1 cellular context compared by ENCODE assay signal in genomic region chr13:91313103-91313502, GRCh38.
A peak's percentile ranks its signal among the peaks of the same experiment; 100 is the strongest.
TF ChIP-seq lines count a peak whose summit lies in the region.

No MANE protein-coding gene starts in this region.

TF ChIP-seq in K562, 482 proteins besides CTCF, POLR2A, EP300 and RAD21 (continued from another document and continues in another):
- TF ChIP-seq MAZ (CRISPR knock-in tag; conservative IDR thresholded peaks at IDR 0.05 in 1 of 2, IDR thresholded peaks at IDR 0.05 in 1 of 2): 0 out of 4 replicates have a peak, but pooled peaks of 1 of the 2 experiments have one; percentile 19
- TF ChIP-seq GTF2F1 (IDR thresholded peaks at IDR 0.05; ENCODE audit: low read depth, low read length): no peak
- no peak for TF ChIP-seq NR2F6 (CRISPR knock-in tag; IDR thresholded peaks at IDR 0.05)
- no peak for TF ChIP-seq KDM2B (CRISPR knock-in tag; IDR thresholded peaks at IDR 0.05)
- no peak for TF ChIP-seq NELFE (IDR thresholded peaks at IDR 0.05; ENCODE audit: insufficient read depth, insufficient read length)
- TF ChIP-seq SIN3B (IDR thresholded peaks at IDR 0.05; ENCODE audit: low read depth): no peak
- TF ChIP-seq, protein P1, sequence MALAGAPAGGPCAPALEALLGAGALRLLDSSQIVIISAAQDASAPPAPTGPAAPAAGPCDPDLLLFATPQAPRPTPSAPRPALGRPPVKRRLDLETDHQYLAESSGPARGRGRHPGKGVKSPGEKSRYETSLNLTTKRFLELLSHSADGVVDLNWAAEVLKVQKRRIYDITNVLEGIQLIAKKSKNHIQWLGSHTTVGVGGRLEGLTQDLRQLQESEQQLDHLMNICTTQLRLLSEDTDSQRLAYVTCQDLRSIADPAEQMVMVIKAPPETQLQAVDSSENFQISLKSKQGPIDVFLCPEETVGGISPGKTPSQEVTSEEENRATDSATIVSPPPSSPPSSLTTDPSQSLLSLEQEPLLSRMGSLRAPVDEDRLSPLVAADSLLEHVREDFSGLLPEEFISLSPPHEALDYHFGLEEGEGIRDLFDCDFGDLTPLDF (CRISPR knock-in tag; IDR thresholded peaks at IDR 0.05): 0 out of 2 replicates have a peak, but pooled peaks have one; percentile 39
- no peak for TF ChIP-seq SRSF9 (IDR thresholded peaks at IDR 0.05; ENCODE audit: borderline replicate concordance, low read depth, low read length)
- TF ChIP-seq, protein P2, sequence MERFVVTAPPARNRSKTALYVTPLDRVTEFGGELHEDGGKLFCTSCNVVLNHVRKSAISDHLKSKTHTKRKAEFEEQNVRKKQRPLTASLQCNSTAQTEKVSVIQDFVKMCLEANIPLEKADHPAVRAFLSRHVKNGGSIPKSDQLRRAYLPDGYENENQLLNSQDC (CRISPR knock-in tag; IDR thresholded peaks at IDR 0.05): no peak
- no peak for TF ChIP-seq HNRNPUL1 (IDR thresholded peaks at IDR 0.05; ENCODE audit: low read length)
- TF ChIP-seq, protein P3, sequence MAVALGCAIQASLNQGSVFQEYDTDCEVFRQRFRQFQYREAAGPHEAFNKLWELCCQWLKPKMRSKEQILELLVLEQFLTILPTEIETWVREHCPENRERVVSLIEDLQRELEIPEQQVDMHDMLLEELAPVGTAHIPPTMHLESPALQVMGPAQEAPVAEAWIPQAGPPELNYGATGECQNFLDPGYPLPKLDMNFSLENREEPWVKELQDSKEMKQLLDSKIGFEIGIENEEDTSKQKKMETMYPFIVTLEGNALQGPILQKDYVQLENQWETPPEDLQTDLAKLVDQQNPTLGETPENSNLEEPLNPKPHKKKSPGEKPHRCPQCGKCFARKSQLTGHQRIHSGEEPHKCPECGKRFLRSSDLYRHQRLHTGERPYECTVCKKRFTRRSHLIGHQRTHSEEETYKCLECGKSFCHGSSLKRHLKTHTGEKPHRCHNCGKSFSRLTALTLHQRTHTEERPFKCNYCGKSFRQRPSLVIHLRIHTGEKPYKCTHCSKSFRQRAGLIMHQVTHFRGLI (CRISPR knock-in tag; IDR thresholded peaks at IDR 0.05): no peak
- TF ChIP-seq CREB5 (CRISPR knock-in tag; IDR thresholded peaks at IDR 0.05): no peak
- TF ChIP-seq CBX5 (IDR thresholded peaks at IDR 0.05; ENCODE audit: borderline replicate concordance, low read depth): no peak
- no peak for TF ChIP-seq ZNF695 (CRISPR knock-in tag; IDR thresholded peaks at IDR 0.05)
- no peak for TF ChIP-seq MITF (IDR thresholded peaks at IDR 0.05)
- TF ChIP-seq MYC (IDR thresholded peaks at IDR 0.05; ENCODE audit: low read depth, low read length): no peak
- no peak for TF ChIP-seq MYC (CRISPR knock-in tag; IDR thresholded peaks at IDR 0.05; ENCODE audit: borderline replicate concordance, low read depth)
- TF ChIP-seq KLF6 (CRISPR knock-in tag; IDR thresholded peaks at IDR 0.05; ENCODE audit: borderline replicate concordance): no peak
- peak; percentile 57; the same call in 1 of the 2 replicates for TF ChIP-seq DEAF1 (CRISPR knock-in tag; IDR thresholded peaks at IDR 0.05)
- no peak for TF ChIP-seq ZNF780A (CRISPR knock-in tag; IDR thresholded peaks at IDR 0.05)
- peak; percentile 17; the same call in 1 of the 2 replicates for TF ChIP-seq CXXC5 (CRISPR knock-in tag; IDR thresholded peaks at IDR 0.05)
- 0 out of 2 replicates have a peak, but pooled peaks have one; percentile 5 for TF ChIP-seq ZNF445 (CRISPR knock-in tag; IDR thresholded peaks at IDR 0.05; ENCODE audit: low read depth)
- no peak for TF ChIP-seq ZNF224 (CRISPR knock-in tag; IDR thresholded peaks at IDR 0.05)
- TF ChIP-seq ZNF830 (CRISPR knock-in tag; IDR thresholded peaks at IDR 0.05): peak; percentile 35; the same call in 1 of the 2 replicates
- TF ChIP-seq TOE1 (IDR thresholded peaks at IDR 0.05; ENCODE audit: borderline replicate concordance): no peak
- no peak for TF ChIP-seq TOE1 (CRISPR knock-in tag; IDR thresholded peaks at IDR 0.05; ENCODE audit: borderline replicate concordance, low read depth)
- TF ChIP-seq CREB3L1 (IDR thresholded peaks at IDR 0.05; ENCODE audit: borderline replicate concordance, low read depth): no peak
- no peak for TF ChIP-seq ZNF699 (CRISPR knock-in tag; IDR thresholded peaks at IDR 0.05; ENCODE audit: insufficient replicate concordance)
- TF ChIP-seq OTX1 (CRISPR knock-in tag; IDR thresholded peaks at IDR 0.05): no peak
- TF ChIP-seq ZNF263 (CRISPR knock-in tag; IDR thresholded peaks at IDR 0.05; ENCODE audit: borderline replicate concordance): no peak
- TF ChIP-seq, protein P4, sequence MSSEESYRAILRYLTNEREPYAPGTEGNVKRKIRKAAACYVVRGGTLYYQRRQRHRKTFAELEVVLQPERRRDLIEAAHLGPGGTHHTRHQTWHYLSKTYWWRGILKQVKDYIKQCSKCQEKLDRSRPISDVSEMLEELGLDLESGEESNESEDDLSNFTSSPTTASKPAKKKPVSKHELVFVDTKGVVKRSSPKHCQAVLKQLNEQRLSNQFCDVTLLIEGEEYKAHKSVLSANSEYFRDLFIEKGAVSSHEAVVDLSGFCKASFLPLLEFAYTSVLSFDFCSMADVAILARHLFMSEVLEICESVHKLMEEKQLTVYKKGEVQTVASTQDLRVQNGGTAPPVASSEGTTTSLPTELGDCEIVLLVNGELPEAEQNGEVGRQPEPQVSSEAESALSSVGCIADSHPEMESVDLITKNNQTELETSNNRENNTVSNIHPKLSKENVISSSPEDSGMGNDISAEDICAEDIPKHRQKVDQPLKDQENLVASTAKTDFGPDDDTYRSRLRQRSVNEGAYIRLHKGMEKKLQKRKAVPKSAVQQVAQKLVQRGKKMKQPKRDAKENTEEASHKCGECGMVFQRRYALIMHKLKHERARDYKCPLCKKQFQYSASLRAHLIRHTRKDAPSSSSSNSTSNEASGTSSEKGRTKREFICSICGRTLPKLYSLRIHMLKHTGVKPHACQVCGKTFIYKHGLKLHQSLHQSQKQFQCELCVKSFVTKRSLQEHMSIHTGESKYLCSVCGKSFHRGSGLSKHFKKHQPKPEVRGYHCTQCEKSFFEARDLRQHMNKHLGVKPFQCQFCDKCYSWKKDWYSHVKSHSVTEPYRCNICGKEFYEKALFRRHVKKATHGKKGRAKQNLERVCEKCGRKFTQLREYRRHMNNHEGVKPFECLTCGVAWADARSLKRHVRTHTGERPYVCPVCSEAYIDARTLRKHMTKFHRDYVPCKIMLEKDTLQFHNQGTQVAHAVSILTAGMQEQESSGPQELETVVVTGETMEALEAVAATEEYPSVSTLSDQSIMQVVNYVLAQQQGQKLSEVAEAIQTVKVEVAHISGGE (CRISPR knock-in tag; IDR thresholded peaks at IDR 0.05): no peak
- no peak for TF ChIP-seq POLR2AphosphoS5 (IDR thresholded peaks at IDR 0.05; ENCODE audit: control insufficient read depth, insufficient read depth, low read depth, low read length)
- TF ChIP-seq PHB2 (IDR thresholded peaks at IDR 0.05; ENCODE audit: low read depth): no peak
- TF ChIP-seq GTF2A2 (tag; IDR thresholded peaks at IDR 0.05): no peak
- no peak for TF ChIP-seq POLR3G (IDR thresholded peaks at IDR 0.05; ENCODE audit: extremely low read depth, insufficient read length, insufficient replicate concordance)
- no peak for TF ChIP-seq TFAM (CRISPR knock-in tag; conservative IDR thresholded peaks at IDR 0.05)
- TF ChIP-seq CAMTA2 (CRISPR knock-in tag; conservative IDR thresholded peaks at IDR 0.05): no peak
- no peak for TF ChIP-seq KLF10 (CRISPR knock-in tag; IDR thresholded peaks at IDR 0.05)
- TF ChIP-seq SMAD4 (CRISPR knock-in tag; conservative IDR thresholded peaks at IDR 0.05): no peak
- TF ChIP-seq PCBP2 (IDR thresholded peaks at IDR 0.05; ENCODE audit: low read depth, low read length, poor library complexity, severe bottlenecking): no peak
- TF ChIP-seq ZNF175 (CRISPR knock-in tag; IDR thresholded peaks at IDR 0.05; ENCODE audit: low read depth): no peak
- TF ChIP-seq SMARCB1 (IDR thresholded peaks at IDR 0.05; ENCODE audit: insufficient read length, low read depth): no peak
- TF ChIP-seq, protein P5, sequence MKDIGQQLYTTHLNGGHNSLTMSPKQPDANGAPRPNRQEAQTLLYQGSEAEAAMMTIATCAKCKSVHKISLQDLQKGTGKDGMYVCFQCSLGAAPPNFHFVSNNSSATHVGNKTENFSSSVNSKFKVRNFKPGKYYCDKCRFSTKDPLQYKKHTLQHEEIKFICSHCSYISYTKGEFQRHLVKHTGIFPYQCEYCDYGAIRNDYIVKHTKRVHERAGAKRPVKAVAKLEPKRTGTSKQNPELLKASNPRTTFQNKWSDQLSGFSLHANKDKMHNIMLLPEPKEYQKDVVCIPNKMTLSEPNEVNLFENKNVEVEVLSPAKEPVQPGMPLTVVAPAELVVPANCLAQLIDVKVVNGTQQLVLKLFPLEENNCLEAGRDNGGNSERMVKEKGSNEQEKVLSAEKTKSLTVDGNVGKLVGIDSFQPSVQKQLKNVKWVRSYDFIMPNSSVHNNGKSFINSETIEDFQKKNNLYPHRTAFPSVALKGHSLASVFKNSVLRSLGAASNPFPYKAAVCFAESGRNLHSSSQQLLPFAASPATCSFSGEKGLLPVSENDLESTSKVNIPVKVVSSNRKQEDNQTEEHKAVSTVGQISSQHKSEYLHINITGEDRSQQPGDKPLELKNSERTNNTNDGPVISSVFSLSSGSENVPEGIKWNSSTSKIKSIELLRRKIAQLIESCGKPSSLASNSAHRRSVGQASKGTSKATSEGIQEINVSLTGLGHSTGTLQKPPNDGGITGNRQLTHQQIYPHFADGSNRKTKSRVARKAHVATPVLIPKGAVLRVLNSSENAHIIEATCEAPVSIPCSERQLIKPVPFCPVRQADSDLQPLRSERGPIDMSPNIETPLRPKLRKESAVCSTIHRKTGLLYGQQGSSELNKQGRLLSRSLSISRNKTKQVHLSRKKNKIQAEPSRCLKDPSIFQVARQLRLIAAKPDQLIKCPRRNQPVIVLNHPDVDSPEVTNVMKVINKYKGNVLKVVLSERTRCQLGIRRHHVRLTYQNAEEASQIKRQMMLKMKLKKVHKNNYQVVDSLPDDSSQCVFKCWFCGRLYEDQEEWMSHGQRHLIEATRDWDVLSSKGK (CRISPR knock-in tag; IDR thresholded peaks at IDR 0.05): 0 out of 2 replicates have a peak, but pooled peaks have one; percentile 59
- TF ChIP-seq SAFB (IDR thresholded peaks at IDR 0.05; ENCODE audit: borderline replicate concordance, low read depth, low read length): no peak
- TF ChIP-seq SREBF1 (IDR thresholded peaks at IDR 0.05; ENCODE audit: borderline replicate concordance, low read depth, low read length): no peak
- 0 out of 4 replicates have a peak, but pooled peaks of 1 of the 2 experiments have one; percentile 30 for TF ChIP-seq SRF (CRISPR knock-in tag; IDR thresholded peaks at IDR 0.05)
- 0 out of 2 replicates have a peak, but pooled peaks have one; percentile 67 for TF ChIP-seq DLX4 (CRISPR knock-in tag; IDR thresholded peaks at IDR 0.05)
- no peak for TF ChIP-seq BRD4 (IDR thresholded peaks at IDR 0.05)
- no peak for TF ChIP-seq KLF1 (tag; IDR thresholded peaks at IDR 0.05)
- TF ChIP-seq ILK (tag; IDR thresholded peaks at IDR 0.05; ENCODE audit: borderline replicate concordance, low read depth): no peak
- TF ChIP-seq TAL1 (IDR thresholded peaks at IDR 0.05): no peak
- no peak for TF ChIP-seq CCNT2 (IDR thresholded peaks at IDR 0.05; ENCODE audit: borderline replicate concordance, extremely low read depth, insufficient read length, low read depth, low read length)
- TF ChIP-seq PHF8 (IDR thresholded peaks at IDR 0.05; ENCODE audit: borderline replicate concordance, low read length): no peak
- no peak for TF ChIP-seq ZNF12 (CRISPR knock-in tag; IDR thresholded peaks at IDR 0.05)
- no peak for TF ChIP-seq NCOA1 (IDR thresholded peaks at IDR 0.05; ENCODE audit: low read depth)
- TF ChIP-seq ZNF586 (CRISPR knock-in tag; conservative IDR thresholded peaks at IDR 0.05): no peak
- no peak for TF ChIP-seq ELF4 (CRISPR knock-in tag; IDR thresholded peaks at IDR 0.05)
